9 cellular contexts compared by ENCODE assay signal in genomic region chr1:172144445-172145060, GRCh38.
A peak's percentile ranks its signal among the peaks of the same experiment; 100 is the strongest.
DNase-seq lines count a peak whose midpoint lies in the region; ATAC-seq and TF ChIP-seq lines count a peak whose summit lies in the region.
"Had no signal": no experiment of that assay in that cellular context is flagged by ENCODE, and none has a peak within 500 bp of the region (broad histone marks: within the 10 kb centered on the region; RNA-seq: fewer than 3 reads in every experiment).

No MANE protein-coding gene starts in this region.

- no peaks in the 10 kb centered on the region for H3K36me3 ChIP-seq in spleen

- no peak for ATAC-seq in HG02981 (IDR thresholded peaks at IDR 0.05; ENCODE audit: unreplicated experiment)
- ATAC-seq: PC-3 had no signal

- H3K4me1 Mint-ChIP-seq in brain: peaks cover 68% of the 10 kb centered on the region

- peak overlapping the region in 3 of 5 experiments; percentile 85 to 97 (median 95) for H3K27ac Mint-ChIP-seq in brain

- peak overlapping the region; percentile 30 to 67 (median 34) for H3K4me3 ChIP-seq in spleen

- WGBS in spleen, 5 donors: 48 to 82% (median 64%) methylated on average over 13 of the region's 13 CpGs

- intact Hi-C loops in spleen (cut with DNase I; ENCODE audit: low total_unique reads): no loop called here

- H3K27ac ChIP-seq in spleen: peak overlapping the region; percentile 64 to 94 (median 86)

- H3K27me3 Mint-ChIP-seq in brain: peaks cover 4% of the 10 kb centered on the region

- no peaks in the 10 kb centered on the region for H3K9me3 ChIP-seq in spleen

- H3K4me1 ChIP-seq in spleen: peaks cover 0 to 18% (median 2%) of the 10 kb centered on the region in 6 donors

- DNase-seq in GOT3 (lab: John Stamatoyannopoulos, UW) (peak; percentile 100), left kidney (ENCODE audit: low read depth, low spot score) (peak; percentile 89), spleen (peak; percentile 71), SKM-1 (lab: John Stamatoyannopoulos, UW; ENCODE audit: unreplicated experiment) (no peak), COR-L47 (lab: John Stamatoyannopoulos, UW) (no peak), COLO668 (lab: John Stamatoyannopoulos, UW; ENCODE audit: unreplicated experiment) (no peak)
- DNase-seq: PC-3 had no signal

- H3K27me3 ChIP-seq in spleen (replicated peaks in 1 of 7): no peaks in the 10 kb centered on the region

- no peaks in the 10 kb centered on the region for H3K9me3 Mint-ChIP-seq in brain

- peaks cover 38% of the 10 kb centered on the region for H3K36me3 Mint-ChIP-seq in brain

- peak overlapping the region in 3 of 5 experiments; percentile 82 to 94 (median 92) for H3K4me3 Mint-ChIP-seq in brain

- TF ChIP-seq POLR2A in spleen (IDR thresholded peaks at IDR 0.05): peak in 2 of 3 donors; percentile 24 to 93

- TF ChIP-seq CTCF in brain (conservative IDR thresholded peaks at IDR 0.05): no peak
- no peak for TF ChIP-seq CTCF in spleen (IDR thresholded peaks at IDR 0.05 in 8 of 11, conservative IDR thresholded peaks at IDR 0.05 in 3 of 11)

Comparison
In these comparisons a context has a peak if more than half of its experiments do, and no peak if none do; other contexts are left out.
1. DNase-seq: peak in GOT3 (single experiment), left kidney (single experiment) and spleen (single experiment); none in SKM-1 (single experiment), COR-L47 (single experiment) and COLO668 (single experiment).